Comparison of ENCODE assay signal across 8 cellular contexts in genomic region chr13:26186141-26186870, GRCh38. TPM values are rescaled to one million over a fixed set of nuclear protein-coding genes. Genes with fewer than 3 reads are reported as not detected.
DNase-seq lines count a peak whose midpoint lies in the region; ATAC-seq and TF ChIP-seq lines count a peak whose summit lies in the region.

No MANE protein-coding gene starts in this region.

- peak overlapping the region; percentile 82 for H3K4me3 Mint-ChIP-seq in activated CD4-positive, alpha-beta T cell treated with anti-CD3 and anti-CD28 coated beads for 36 hours

- peaks cover 7% of the 10 kb centered on the region for H3K36me3 Mint-ChIP-seq in activated CD4-positive, alpha-beta T cell treated with anti-CD3 and anti-CD28 coated beads for 36 hours (ENCODE audit: low read depth)

- TF ChIP-seq CTCF in AG04449 (IDR thresholded peaks at IDR 0.05; ENCODE audit: insufficient read depth, low read length, missing control alignments) (peak; percentile 49), choroid plexus epithelial cell (conservative IDR thresholded peaks at IDR 0.05; ENCODE audit: low read depth, low read length) (peak; percentile 56)

- H3K4me3 ChIP-seq in AG04449 (ENCODE audit: low read depth, low read length) = peak overlapping the region; percentile 66
- H3K4me3 ChIP-seq in choroid plexus epithelial cell (ENCODE audit: low read depth, low read length) = peak overlapping the region; percentile 80

- H3K27ac Mint-ChIP-seq in activated CD4-positive, alpha-beta T cell treated with anti-CD3 and anti-CD28 coated beads for 36 hours = peak overlapping the region; percentile 96

- intact Hi-C loops in activated CD4-positive, alpha-beta T cell treated with anti-CD3 and anti-CD28 coated beads for 36 hours (cut with DNase I, micrococcal nuclease) = loop anchor here (1.0 to 10.0 kb wide), 10 partner anchors 35 to 1438 kb away; partner anchors contain the start of genes LNX2 (in 1 of the 2), NUP58 (in 1 of the 2), POLR1D (in 1 of the 2) and RNF6 (in 1 of the 2)

- no peaks in the 10 kb centered on the region for H3K27me3 Mint-ChIP-seq in activated CD4-positive, alpha-beta T cell treated with anti-CD3 and anti-CD28 coated beads for 36 hours

- CTCF ChIA-PET in AG04449 (lab: Yijun Ruan, JAX) = interaction anchor here (0.8 to 7.1 kb wide), 40 partner anchors 8 to 744 kb away, joined by 3 to 205 read pairs (median 6); partner anchors contain the start of gene RNF6
- CTCF ChIA-PET in activated CD4-positive, alpha-beta T cell treated with anti-CD3 and anti-CD28 coated beads for 36 hours (lab: Charles Lee) = interaction anchor here (0.7 to 3.9 kb wide), 22 partner anchors 9 to 899 kb away, joined by 3 to 65 read pairs (median 6); partner anchors contain the start of gene RNF6

- ATAC-seq in GM18868 (IDR thresholded peaks at IDR 0.05; ENCODE audit: unreplicated experiment) = peak; percentile 71
- ATAC-seq in HG03108 (IDR thresholded peaks at IDR 0.05; ENCODE audit: unreplicated experiment) = peak; percentile 86
- ATAC-seq in activated CD4-positive, alpha-beta T cell treated with anti-CD3 and anti-CD28 coated beads for 36 hours = peak; percentile 83

- POLR2A ChIA-PET in AG04449 (lab: Yijun Ruan, JAX) = interaction anchor here (0.7 to 1.6 kb wide), 6 partner anchors 16 to 741 kb away, joined by 3 to 6 read pairs (median 3); partner anchors contain the start of gene RNF6
- POLR2A ChIA-PET in activated CD4-positive, alpha-beta T cell treated with anti-CD3 and anti-CD28 coated beads for 36 hours (lab: Charles Lee) = interaction anchor here (0.6 to 1.3 kb wide), 6 partner anchors 35 to 317 kb away, joined by 3 to 6 read pairs (median 4); partner anchors contain the start of gene RNF6

- H3K9me3 Mint-ChIP-seq in activated CD4-positive, alpha-beta T cell treated with anti-CD3 and anti-CD28 coated beads for 36 hours (ENCODE audit: low read depth) = no peaks in the 10 kb centered on the region

- DNase-seq in AG04449 (ENCODE audit: low read depth, low spot score) (peak; percentile 49), NCI-H226 (peak; percentile 75), choroid plexus epithelial cell (ENCODE audit: low read depth) (peak; percentile 96), kidney glomerular epithelial cell (lab: John Stamatoyannopoulos, UW) (peak; percentile 69)
- peak; percentile 95 for DNase-seq in activated CD4-positive, alpha-beta T cell treated with anti-CD3 and anti-CD28 coated beads for 36 hours
- DNase-seq in stimulated activated CD4-positive, alpha-beta T cell treated with anti-CD3 and anti-CD28 coated beads, Interleukin-15, amount 100 ng/mL, for 48 hours (ENCODE audit: low read depth in 2 of 2) = peak; percentile 81 to 87

- H3K4me1 Mint-ChIP-seq in activated CD4-positive, alpha-beta T cell treated with anti-CD3 and anti-CD28 coated beads for 36 hours = peaks cover 29% of the 10 kb centered on the region

RNA-seq across cellular contexts. Expression of gene RNF6, which starts 35.8 kb away (rescaled TPM):
- total RNA-seq in activated CD4-positive, alpha-beta T cell treated with anti-CD3 and anti-CD28 coated beads for 36 hours = 10 to 100 TPM; 37.0 to 42.4 TPM

Comparison
In these comparisons a context has a peak if more than half of its experiments do, and no peak if none do; other contexts are left out.
1. Peak in every context shown above with its lines: DNase-seq, ATAC-seq and H3K4me3 ChIP-seq.